8 cellular contexts compared by ENCODE assay signal in the genomic region with DNA sequence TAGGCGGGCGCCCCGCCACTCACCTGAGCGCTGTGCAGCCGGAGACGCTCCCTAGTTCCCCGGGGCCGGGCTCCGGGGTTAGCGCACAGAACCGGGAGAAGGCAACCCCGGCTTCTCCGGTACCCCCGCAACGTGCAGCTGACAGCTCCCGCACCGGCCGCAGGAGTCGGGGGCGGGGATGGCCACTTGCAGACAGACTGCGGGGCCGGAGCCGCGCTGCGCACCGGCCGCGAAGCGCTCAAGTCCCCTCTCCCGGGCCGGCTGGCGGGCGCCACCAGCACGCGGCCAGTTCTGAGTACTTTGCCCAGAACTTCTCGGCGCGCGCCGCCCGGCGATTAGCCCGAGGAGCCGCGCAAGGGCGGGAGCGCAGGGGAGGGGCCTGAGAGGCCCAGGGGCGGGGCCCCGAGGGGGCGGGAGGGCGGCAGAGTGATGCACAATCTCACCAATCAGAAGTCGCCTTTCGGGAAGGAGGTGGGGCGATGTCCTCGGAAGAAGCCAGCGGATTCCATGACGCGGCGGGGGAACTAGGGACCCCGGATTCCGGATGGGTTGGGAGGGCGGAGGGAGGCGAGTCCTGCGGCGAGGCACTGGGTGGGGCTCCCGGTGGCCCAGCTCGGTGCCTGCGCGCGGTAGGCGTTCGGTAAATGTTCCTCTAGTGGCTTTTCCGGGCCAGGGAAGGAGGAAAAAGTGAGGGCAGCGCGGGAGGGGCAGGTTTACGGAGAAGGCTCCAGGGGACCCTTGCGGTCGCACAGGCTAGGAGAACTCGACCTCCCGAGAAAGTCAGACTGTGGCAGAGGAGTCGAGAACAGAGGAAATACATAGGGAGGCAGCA. TPM values are rescaled to one million over a fixed set of nuclear protein-coding genes. Genes with fewer than 3 reads are reported as not detected.
DNase-seq lines count a peak whose midpoint lies in the region; ATAC-seq and TF ChIP-seq lines count a peak whose summit lies in the region.

A gene with protein sequence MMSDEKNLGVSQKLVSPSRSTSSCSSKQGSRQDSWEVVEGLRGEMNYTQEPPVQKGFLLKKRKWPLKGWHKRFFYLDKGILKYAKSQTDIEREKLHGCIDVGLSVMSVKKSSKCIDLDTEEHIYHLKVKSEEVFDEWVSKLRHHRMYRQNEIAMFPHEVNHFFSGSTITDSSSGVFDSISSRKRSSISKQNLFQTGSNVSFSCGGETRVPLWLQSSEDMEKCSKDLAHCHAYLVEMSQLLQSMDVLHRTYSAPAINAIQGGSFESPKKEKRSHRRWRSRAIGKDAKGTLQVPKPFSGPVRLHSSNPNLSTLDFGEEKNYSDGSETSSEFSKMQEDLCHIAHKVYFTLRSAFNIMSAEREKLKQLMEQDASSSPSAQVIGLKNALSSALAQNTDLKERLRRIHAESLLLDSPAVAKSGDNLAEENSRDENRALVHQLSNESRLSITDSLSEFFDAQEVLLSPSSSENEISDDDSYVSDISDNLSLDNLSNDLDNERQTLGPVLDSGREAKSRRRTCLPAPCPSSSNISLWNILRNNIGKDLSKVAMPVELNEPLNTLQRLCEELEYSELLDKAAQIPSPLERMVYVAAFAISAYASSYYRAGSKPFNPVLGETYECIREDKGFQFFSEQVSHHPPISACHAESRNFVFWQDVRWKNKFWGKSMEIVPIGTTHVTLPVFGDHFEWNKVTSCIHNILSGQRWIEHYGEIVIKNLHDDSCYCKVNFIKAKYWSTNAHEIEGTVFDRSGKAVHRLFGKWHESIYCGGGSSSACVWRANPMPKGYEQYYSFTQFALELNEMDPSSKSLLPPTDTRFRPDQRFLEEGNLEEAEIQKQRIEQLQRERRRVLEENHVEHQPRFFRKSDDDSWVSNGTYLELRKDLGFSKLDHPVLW (minus strand): TSS at position 316 of the 832 bp plus-strand sequence. CDS start 87,706 bp downstream, outside the sequence.

- H3K4me3 Mint-ChIP-seq in dendritic cell treated with granulocyte-macrophage colony-stimulating factor and Interleukin-4, amounts not matched to agents 40 ng/mL and 50 ng/mL, for 4 days: peak within 1 kb of the TSS; percentile 99

- peak within 1 kb of the TSS; percentile 87 for H3K27ac ChIP-seq in BLaER1
- peak within 1 kb of the TSS; percentile 59 to 75 for H3K27ac ChIP-seq in liver (ENCODE audit: low read depth in 1 of 2, low read length in 2 of 2)

- TF ChIP-seq RAD21 in liver (IDR thresholded peaks at IDR 0.05): peak in 1 of 2 donors; percentile 17

- H3K4me3 ChIP-seq in BLaER1 (peak within 1 kb of the TSS; percentile 99), liver (ENCODE audit: low read depth in 1 of 3, low read length in 3 of 3) (peak within 1 kb of the TSS; percentile 51 to 85 (median 71))

- WGBS in liver: under 1% methylated on average over 81 of the region's 81 CpGs

- H3K27ac Mint-ChIP-seq in dendritic cell treated with granulocyte-macrophage colony-stimulating factor and Interleukin-4, amounts not matched to agents 40 ng/mL and 50 ng/mL, for 4 days: peak within 1 kb of the TSS; percentile 100

- peaks cover 20% of the 10 kb centered on the region for H3K9me3 ChIP-seq in BLaER1
- H3K9me3 ChIP-seq in liver (ENCODE audit: control insufficient read depth in 4 of 4, low read length in 3 of 4): no peaks in the 10 kb centered on the region

- peak; percentile 56 for ATAC-seq in HG03457 (IDR thresholded peaks at IDR 0.05; ENCODE audit: unreplicated experiment)

- peak within 1 kb of the TSS; percentile 98 for H3K4me2 ChIP-seq in BLaER1

- intact Hi-C loops in dendritic cell treated with granulocyte-macrophage colony-stimulating factor and Interleukin-4, amounts not matched to agents 40 ng/mL and 50 ng/mL, for 4 days (cut with micrococcal nuclease): loop anchor here (2.0 to 5.0 kb wide), 7 partner anchors 17 to 159 kb away; no protein-coding TSS in a partner anchor

- H3K36me3 Mint-ChIP-seq in dendritic cell treated with granulocyte-macrophage colony-stimulating factor and Interleukin-4, amounts not matched to agents 40 ng/mL and 50 ng/mL, for 4 days (ENCODE audit: low read depth): peaks cover 39% of the 10 kb centered on the region

- peaks cover 19% of the 10 kb centered on the region for H3K27me3 Mint-ChIP-seq in dendritic cell treated with granulocyte-macrophage colony-stimulating factor and Interleukin-4, amounts not matched to agents 40 ng/mL and 50 ng/mL, for 4 days

- H3K4me1 ChIP-seq in BLaER1: peaks cover 36% of the 10 kb centered on the region
- peaks cover 9 to 26% (median 19%) of the 10 kb centered on the region in 4 donors for H3K4me1 ChIP-seq in liver (ENCODE audit: control insufficient read depth in 4 of 4, insufficient read depth in 4 of 4, low read length in 3 of 4)

- no peak for TF ChIP-seq CTCF in liver (IDR thresholded peaks at IDR 0.05; ENCODE audit: low read depth, low read length, missing input control)

- H3K9ac ChIP-seq in BLaER1: peak within 1 kb of the TSS; percentile 91
- peak within 1 kb of the TSS; percentile 23 to 81 for H3K9ac ChIP-seq in liver (ENCODE audit: low read depth in 1 of 2, low read length in 2 of 2)

- peak; percentile 31 for DNase-seq in GM19240 (ENCODE audit: insufficient read length, low spot score)
- DNase-seq in NCI-H526 (lab: John Stamatoyannopoulos, UW): peak; percentile 35 to 89
- peak; percentile 96 for DNase-seq in activated CD4-positive, alpha-beta T cell treated with anti-CD3 and anti-CD28 coated beads, Interleukin-2, amount 50 U/mL, for 1 hour
- DNase-seq in stimulated activated CD4-positive, alpha-beta T cell treated with anti-CD3 and anti-CD28 coated beads, Interleukin-4, amount 100 ng/mL, for 1 hour: peak; percentile 93

- H3K36me3 ChIP-seq in BLaER1: no peaks in the 10 kb centered on the region
- no peaks in the 10 kb centered on the region for H3K36me3 ChIP-seq in liver (ENCODE audit: control insufficient read depth in 4 of 4, insufficient read depth in 3 of 4, low read depth in 1 of 4, low read length in 3 of 4)

- H4K20me1 ChIP-seq in BLaER1: peaks cover 41% of the 10 kb centered on the region

- peaks cover 72% of the 10 kb centered on the region for H3K4me1 Mint-ChIP-seq in dendritic cell treated with granulocyte-macrophage colony-stimulating factor and Interleukin-4, amounts not matched to agents 40 ng/mL and 50 ng/mL, for 4 days (ENCODE audit: low read depth)

- H3K27me3 ChIP-seq in BLaER1 (peaks cover 12% of the 10 kb centered on the region), liver (ENCODE audit: control insufficient read depth in 4 of 4, insufficient read depth in 4 of 4, low read length in 3 of 4) (peaks cover 0 to 4% (median 0%) of the 10 kb centered on the region in 4 donors)

- no peaks in the 10 kb centered on the region for H3K9me3 Mint-ChIP-seq in dendritic cell treated with granulocyte-macrophage colony-stimulating factor and Interleukin-4, amounts not matched to agents 40 ng/mL and 50 ng/mL, for 4 days

TF ChIP-seq in liver, 16 proteins besides CTCF, POLR2A, EP300 and RAD21:
- no peak for TF ChIP-seq YY1 (IDR thresholded peaks at IDR 0.05)
- peak; percentile 51 for TF ChIP-seq SP1 (IDR thresholded peaks at IDR 0.05)

RNA-seq across cellular contexts. Expression of the gene that starts here (rescaled TPM):
- total RNA-seq in liver: 1 to 10 TPM; 1.1 to 3.0 TPM
- 1 to 10 TPM in 1 of 2 donors, under 1 TPM in 1; 0.28 to 1.2 TPM for polyA plus RNA-seq in liver

Comparison
In these comparisons a context has a peak if more than half of its experiments do, and no peak if none do; other contexts are left out.
1. Peak in every context shown above with its lines: DNase-seq, ATAC-seq, H3K4me3 ChIP-seq and H3K27ac ChIP-seq.
2. DNase-seq: peak in every context shown above with its lines; median percentile 96 in activated CD4-positive, alpha-beta T cell treated with anti-CD3 and anti-CD28 coated beads, Interleukin-2, amount 50 U/mL, for 1 hour; 93 in stimulated activated CD4-positive, alpha-beta T cell treated with anti-CD3 and anti-CD28 coated beads, Interleukin-4, amount 100 ng/mL, for 1 hour; 62 in NCI-H526; 31 in GM19240.